13 cellular contexts compared by ENCODE assay signal in genomic region chr10:84606428-84606827, GRCh38.
"Had no signal": no experiment of that assay in that cellular context is flagged by ENCODE, and none has a peak within 500 bp of the region (broad histone marks: within the 10 kb centered on the region; RNA-seq: fewer than 3 reads in every experiment).

No MANE protein-coding gene starts in this region.

- H3K4me1 ChIP-seq: ascending aorta, foreskin keratinocyte, suprapubic skin, upper lobe of left lung had no signal

- H3K27ac ChIP-seq: ascending aorta, foreskin keratinocyte, suprapubic skin, upper lobe of left lung had no signal

- ATAC-seq: activated CD8-positive, alpha-beta T cell treated with anti-CD3 and anti-CD28 coated beads, Interleukin-2, amount 10 ng/mL, durations not matched to agents 7 days and 5 days; sciatic nerve had no signal

- DNase-seq: activated CD4-positive, alpha-beta T cell treated with anti-CD3 and anti-CD28 coated beads for 48 hours; activated CD8-positive, alpha-beta memory T cell treated with anti-CD3 and anti-CD28 coated beads, Interleukin-2, amount 50 U/mL, for 48 hours; activated CD8-positive, alpha-beta T cell treated with anti-CD3 and anti-CD28 coated beads, Interleukin-2, amount 10 ng/mL, durations not matched to agents 7 days and 5 days; head of caudate nucleus; stimulated activated CD4-positive, alpha-beta T cell treated with anti-CD3 and anti-CD28 coated beads, Interleukin-2, amount 100 ng/mL, for 24 hours; stimulated activated naive CD4-positive, alpha-beta T cell treated with Interleukin-2 at 50 U/mL for 16 hours; upper lobe of left lung had no signal

- H3K4me3 Mint-ChIP-seq: activated CD8-positive, alpha-beta T cell treated with anti-CD3 and anti-CD28 coated beads, Interleukin-2, amount 10 ng/mL, durations not matched to agents 7 days and 5 days; memory B cell; nephron had no signal

- H3K36me3 ChIP-seq: ascending aorta, suprapubic skin, upper lobe of left lung had no signal

- H3K36me3 Mint-ChIP-seq: memory B cell had no signal

- H3K4me1 Mint-ChIP-seq: memory B cell had no signal

- H3K27me3 ChIP-seq: ascending aorta, foreskin keratinocyte, upper lobe of left lung had no signal

- H3K9me3 ChIP-seq: ascending aorta, suprapubic skin, upper lobe of left lung had no signal

- H3K9me3 Mint-ChIP-seq: memory B cell, nephron had no signal

- H3K27ac Mint-ChIP-seq: activated CD8-positive, alpha-beta T cell treated with anti-CD3 and anti-CD28 coated beads, Interleukin-2, amount 10 ng/mL, durations not matched to agents 7 days and 5 days; memory B cell; nephron had no signal

- H3K4me3 ChIP-seq: ascending aorta, suprapubic skin, upper lobe of left lung had no signal
